ENCODE assay signal across 2 cellular contexts in genomic region chr22:44538518-44539315, GRCh38.
TF ChIP-seq lines count a peak whose summit lies in the region.

No MANE protein-coding gene starts in this region.

TF ChIP-seq in HCT116, 20 proteins besides CTCF, POLR2A, EP300 and RAD21:
- TF ChIP-seq TCF7L2 (IDR thresholded peaks at IDR 0.05; ENCODE audit: borderline replicate concordance, extremely low read depth, insufficient read depth, insufficient read length) (no peak), ZNF274 (IDR thresholded peaks at IDR 0.05; ENCODE audit: low read depth, low read length) (no peak), ZFX (IDR thresholded peaks at IDR 0.05) (no peak), SIN3A (IDR thresholded peaks at IDR 0.05; ENCODE audit: low read depth) (no peak), EZH2 (IDR thresholded peaks at IDR 0.05) (no peak), MAX (IDR thresholded peaks at IDR 0.05) (no peak), CEBPB (IDR thresholded peaks at IDR 0.05; ENCODE audit: low read depth) (no peak), POLR2AphosphoS5 (IDR thresholded peaks at IDR 0.05; ENCODE audit: low read depth, low read length) (no peak)

TF ChIP-seq in H1, 55 proteins besides CTCF, POLR2A, EP300 and RAD21:
- TF ChIP-seq MAX (IDR thresholded peaks at IDR 0.05) (no peak), JUND (IDR thresholded peaks at IDR 0.05; ENCODE audit: low read length) (no peak), GTF2F1 (IDR thresholded peaks at IDR 0.05; ENCODE audit: borderline replicate concordance, low read depth, low read length) (no peak), EZH2 (IDR thresholded peaks at IDR 0.05; ENCODE audit: low read depth, low read length, severe bottlenecking) (no peak), CBX8 (IDR thresholded peaks at IDR 0.05; ENCODE audit: borderline replicate concordance, low read depth, low read length) (no peak), CHD1 (IDR thresholded peaks at IDR 0.05; ENCODE audit: low read depth, low read length) (no peak), FOSL1 (IDR thresholded peaks at IDR 0.05; ENCODE audit: insufficient read depth, low read depth, low read length) (no peak)
